Comparison of ENCODE assay signal across 7 cellular contexts in the genomic region with DNA sequence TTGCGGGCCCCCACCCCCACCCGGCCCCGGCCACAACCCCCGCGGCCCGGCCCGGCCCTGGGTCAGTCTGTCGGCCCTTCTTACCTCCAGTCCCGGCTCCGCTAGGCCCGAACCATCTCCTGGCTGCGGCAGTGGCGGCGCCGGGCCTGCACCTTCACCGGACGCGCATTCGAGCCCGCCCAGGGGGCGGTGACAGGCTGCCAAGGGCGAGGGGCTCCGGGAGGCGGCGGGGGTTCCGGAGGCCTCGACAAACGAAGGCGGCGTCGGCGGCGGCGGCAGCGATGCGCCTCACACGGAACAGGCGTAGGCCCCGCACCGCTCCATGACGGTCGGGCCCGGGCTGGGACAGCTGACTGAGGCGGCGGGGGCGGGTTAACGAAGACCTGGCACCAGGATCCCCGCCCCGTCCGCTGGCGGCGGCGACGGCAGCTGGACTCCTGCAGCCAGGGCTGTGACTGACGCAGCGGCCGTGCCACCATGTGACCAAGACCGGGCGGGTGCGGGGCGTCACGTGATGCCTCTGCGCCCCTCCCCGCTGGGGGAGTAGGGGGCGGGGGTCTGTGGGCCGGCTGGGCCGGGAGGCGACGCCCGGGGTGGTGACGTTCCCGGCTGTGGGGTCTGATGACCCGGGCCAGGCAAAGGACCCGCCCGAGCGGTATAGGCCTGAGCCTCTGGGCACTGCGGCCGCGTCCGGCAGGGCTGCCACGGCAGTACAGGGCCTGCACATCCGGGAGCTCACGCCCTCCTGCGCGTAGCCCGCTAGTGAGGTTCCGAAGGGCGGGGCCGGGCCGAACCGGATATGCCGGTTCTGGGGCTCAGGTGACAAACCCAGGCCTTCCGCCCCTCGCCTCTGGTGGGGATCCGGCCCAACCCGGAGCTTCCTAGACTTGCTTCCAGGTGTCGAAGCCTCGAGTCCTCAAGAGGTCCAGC. TPM values are rescaled to one million over a fixed set of nuclear protein-coding genes. Genes with fewer than 3 reads are reported as not detected.
DNase-seq lines count a peak whose midpoint lies in the region; ATAC-seq, FAIRE-seq and TF ChIP-seq lines count a peak whose summit lies in the region.

A gene with protein sequence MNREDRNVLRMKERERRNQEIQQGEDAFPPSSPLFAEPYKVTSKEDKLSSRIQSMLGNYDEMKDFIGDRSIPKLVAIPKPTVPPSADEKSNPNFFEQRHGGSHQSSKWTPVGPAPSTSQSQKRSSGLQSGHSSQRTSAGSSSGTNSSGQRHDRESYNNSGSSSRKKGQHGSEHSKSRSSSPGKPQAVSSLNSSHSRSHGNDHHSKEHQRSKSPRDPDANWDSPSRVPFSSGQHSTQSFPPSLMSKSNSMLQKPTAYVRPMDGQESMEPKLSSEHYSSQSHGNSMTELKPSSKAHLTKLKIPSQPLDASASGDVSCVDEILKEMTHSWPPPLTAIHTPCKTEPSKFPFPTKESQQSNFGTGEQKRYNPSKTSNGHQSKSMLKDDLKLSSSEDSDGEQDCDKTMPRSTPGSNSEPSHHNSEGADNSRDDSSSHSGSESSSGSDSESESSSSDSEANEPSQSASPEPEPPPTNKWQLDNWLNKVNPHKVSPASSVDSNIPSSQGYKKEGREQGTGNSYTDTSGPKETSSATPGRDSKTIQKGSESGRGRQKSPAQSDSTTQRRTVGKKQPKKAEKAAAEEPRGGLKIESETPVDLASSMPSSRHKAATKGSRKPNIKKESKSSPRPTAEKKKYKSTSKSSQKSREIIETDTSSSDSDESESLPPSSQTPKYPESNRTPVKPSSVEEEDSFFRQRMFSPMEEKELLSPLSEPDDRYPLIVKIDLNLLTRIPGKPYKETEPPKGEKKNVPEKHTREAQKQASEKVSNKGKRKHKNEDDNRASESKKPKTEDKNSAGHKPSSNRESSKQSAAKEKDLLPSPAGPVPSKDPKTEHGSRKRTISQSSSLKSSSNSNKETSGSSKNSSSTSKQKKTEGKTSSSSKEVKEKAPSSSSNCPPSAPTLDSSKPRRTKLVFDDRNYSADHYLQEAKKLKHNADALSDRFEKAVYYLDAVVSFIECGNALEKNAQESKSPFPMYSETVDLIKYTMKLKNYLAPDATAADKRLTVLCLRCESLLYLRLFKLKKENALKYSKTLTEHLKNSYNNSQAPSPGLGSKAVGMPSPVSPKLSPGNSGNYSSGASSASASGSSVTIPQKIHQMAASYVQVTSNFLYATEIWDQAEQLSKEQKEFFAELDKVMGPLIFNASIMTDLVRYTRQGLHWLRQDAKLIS (minus strand): TSS at position 460 of the 930 bp plus-strand sequence. CDS start 26,445 bp downstream, outside the sequence.

- peak within 1 kb of the TSS; percentile 99 for H3K27ac Mint-ChIP-seq in T-helper 2 cell treated with Interferon-gamma antibody and Interleukin-4, amounts not matched to agents 5 μg/mL and 100 μg/mL, for 36 hours
- peak within 1 kb of the TSS; percentile 100 for H3K27ac Mint-ChIP-seq in astrocyte (ENCODE audit: unreplicated experiment)

- peaks cover 38% of the 10 kb centered on the region for H4K20me1 ChIP-seq in astrocyte (ENCODE audit: insufficient read depth, low read length)

- H3K9me3 ChIP-seq in astrocyte (ENCODE audit: insufficient read depth, low read depth, low read length) = no peaks in the 10 kb centered on the region

- H3K36me3 ChIP-seq in astrocyte (ENCODE audit: insufficient read depth, low read length) = no peaks in the 10 kb centered on the region

- peak; percentile 90 for TF ChIP-seq POLR2A in GM15510 (IDR thresholded peaks at IDR 0.05; ENCODE audit: borderline replicate concordance, extremely low read depth, insufficient read length)

- peak within 1 kb of the TSS; percentile 96 for H3K27ac ChIP-seq in astrocyte (ENCODE audit: low read depth, low read length)

- no peak for TF ChIP-seq CTCF in astrocyte (IDR thresholded peaks at IDR 0.05; ENCODE audit: insufficient read depth, low read depth, low read length)

- H2AFZ ChIP-seq in astrocyte (ENCODE audit: low read depth, low read length) = peak within 1 kb of the TSS; percentile 93

- H3K79me2 ChIP-seq in astrocyte (ENCODE audit: insufficient read depth, low read length) = peaks cover 55% of the 10 kb centered on the region

- H3K4me2 ChIP-seq in astrocyte (ENCODE audit: low read length) = peak within 1 kb of the TSS; percentile 88

- H3K4me1 Mint-ChIP-seq in T-helper 2 cell treated with Interferon-gamma antibody and Interleukin-4, amounts not matched to agents 5 μg/mL and 100 μg/mL, for 36 hours (ENCODE audit: low read depth) = peaks cover 18% of the 10 kb centered on the region
- peaks cover 8% of the 10 kb centered on the region for H3K4me1 Mint-ChIP-seq in astrocyte (ENCODE audit: low read depth, unreplicated experiment)

- H3K36me3 Mint-ChIP-seq in T-helper 2 cell treated with Interferon-gamma antibody and Interleukin-4, amounts not matched to agents 5 μg/mL and 100 μg/mL, for 36 hours (ENCODE audit: low read depth) = peaks cover 12% of the 10 kb centered on the region
- H3K36me3 Mint-ChIP-seq in astrocyte (ENCODE audit: low read depth, unreplicated experiment) = peaks cover 4% of the 10 kb centered on the region

- FAIRE-seq in astrocyte (lab: Jason Lieb, UNC) = no peak

- H3K9me3 Mint-ChIP-seq in T-helper 2 cell treated with Interferon-gamma antibody and Interleukin-4, amounts not matched to agents 5 μg/mL and 100 μg/mL, for 36 hours = no peaks in the 10 kb centered on the region
- H3K9me3 Mint-ChIP-seq in astrocyte (ENCODE audit: unreplicated experiment) = no peaks in the 10 kb centered on the region

- ATAC-seq in HG02852 (IDR thresholded peaks at IDR 0.05; ENCODE audit: unreplicated experiment) = peak; percentile 91

- no peaks in the 10 kb centered on the region for H3K27me3 ChIP-seq in astrocyte (ENCODE audit: insufficient read depth, low read length)

- peaks cover 4% of the 10 kb centered on the region for H3K4me1 ChIP-seq in astrocyte (ENCODE audit: insufficient read depth, low read length)

- H3K9ac ChIP-seq in astrocyte (ENCODE audit: low read length) = peak within 1 kb of the TSS; percentile 98

- peak within 1 kb of the TSS; percentile 87 for H3K4me3 ChIP-seq in astrocyte (ENCODE audit: insufficient read depth, low read depth, low read length)

- peak; percentile 59 for DNase-seq in NCI-H1694 (lab: John Stamatoyannopoulos, UW)
- DNase-seq in T-helper 2 cell treated with Interferon-gamma antibody and Interleukin-4, amounts not matched to agents 5 μg/mL and 100 μg/mL, for 36 hours (ENCODE audit: low spot score) = peak; percentile 93
- peak; percentile 89 for DNase-seq in astrocyte (ENCODE audit: low read depth)
- DNase-seq in hepatic stellate cell (ENCODE audit: low spot score) = peak; percentile 95
- DNase-seq in renal cortical epithelial cell (ENCODE audit: low read depth) = peak; percentile 81

- H3K4me3 Mint-ChIP-seq in T-helper 2 cell treated with Interferon-gamma antibody and Interleukin-4, amounts not matched to agents 5 μg/mL and 100 μg/mL, for 36 hours = peak within 1 kb of the TSS; percentile 96
- peak within 1 kb of the TSS; percentile 99 for H3K4me3 Mint-ChIP-seq in astrocyte (ENCODE audit: unreplicated experiment)

- no peaks in the 10 kb centered on the region for H3K27me3 Mint-ChIP-seq in T-helper 2 cell treated with Interferon-gamma antibody and Interleukin-4, amounts not matched to agents 5 μg/mL and 100 μg/mL, for 36 hours (ENCODE audit: low read depth)
- H3K27me3 Mint-ChIP-seq in astrocyte (ENCODE audit: low read depth, unreplicated experiment) = no peaks in the 10 kb centered on the region

RNA-seq across cellular contexts. Expression of the gene that starts here (rescaled TPM):
- total RNA-seq in astrocyte (154 and 163 TPM in 2 replicates), renal cortical epithelial cell (48.6 and 95.0 TPM in 2 replicates)

Comparison
In these comparisons a context has a peak if more than half of its experiments do, and no peak if none do; other contexts are left out.
1. Peak in every context shown above with its lines: DNase-seq, ATAC-seq, H3K4me3 ChIP-seq and H3K27ac ChIP-seq.